Comparison of ENCODE assay signal across 31 cellular contexts in the genomic region with DNA sequence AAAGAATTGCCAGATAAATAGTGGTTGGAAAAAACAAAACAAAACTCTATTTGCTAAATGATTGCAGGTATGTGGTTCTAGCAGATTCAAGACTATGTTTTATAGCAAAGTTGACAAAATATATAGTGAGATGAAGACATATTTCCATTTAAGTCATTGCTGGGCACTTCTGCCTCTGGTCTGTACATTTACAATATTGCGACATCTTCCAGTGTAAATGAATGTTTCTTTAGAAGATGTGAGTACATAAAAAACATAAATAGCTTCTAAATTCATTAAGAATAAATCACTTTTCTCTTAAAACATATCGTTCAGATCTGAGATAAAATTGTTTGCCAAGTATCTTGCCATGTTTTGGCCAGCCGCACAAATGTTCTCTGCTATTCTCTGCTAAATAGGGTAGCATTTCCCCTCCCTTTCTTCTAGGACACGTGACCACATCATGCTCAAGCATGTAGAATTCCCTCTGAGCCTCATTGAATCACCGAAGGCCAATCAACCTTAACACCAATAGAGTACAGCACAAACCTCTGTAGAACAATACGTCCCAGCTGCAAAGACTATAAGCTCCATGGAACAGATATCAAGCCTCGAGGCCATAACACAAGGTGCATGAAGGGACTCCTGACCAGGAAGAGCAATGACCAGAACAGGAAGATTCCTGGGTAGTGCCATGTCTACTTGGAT.
"Had no signal": no experiment of that assay in that cellular context is flagged by ENCODE, and none has a peak within 500 bp of the region (broad histone marks: within the 10 kb centered on the region; RNA-seq: fewer than 3 reads in every experiment).

No MANE protein-coding gene starts in this region.

- H3K27ac Mint-ChIP-seq: activated CD4-positive, alpha-beta memory T cell treated with anti-CD3 and anti-CD28 coated beads, Interleukin-2, amount 10 ng/mL, durations not matched to agents 7 days and 5 days; activated CD4-positive, alpha-beta T cell treated with anti-CD3 and anti-CD28 coated beads, Interleukin-2, amount 10 ng/mL, durations not matched to agents 7 days and 5 days; activated T-cell treated with anti-CD3 and anti-CD28 coated beads, Interleukin-2, amount 50 U/mL, for 24 hours; activated T-helper 17 cell treated with anti-CD3 and anti-CD28 coated beads, Interleukin-2, amount 50 U/mL, for 72 hours; mesothelial cell of epicardium; naive thymus-derived CD4-positive, alpha-beta T cell; stimulated activated naive B cell treated with anti-CD40 and anti-IgM and Interleukin-4, amounts not matched to agents 10 μg/mL and 1 μg/mL and 100 μg/mL, for 72 hours; T-helper 1 cell treated with Interleukin-12 subunit alpha and Interleukin-12 subunit beta and Interleukin-4 antibody, amounts not matched to agents 30 μg/mL and 1 μg/mL, for 36 hours had no signal

- H3K4me3 ChIP-seq: gastroesophageal sphincter, hepatocyte, ovary, psoas muscle, right atrium auricular region, stomach, thyroid gland, upper lobe of left lung, vagina had no signal

- H3K9me3 ChIP-seq: gastroesophageal sphincter, ovary, psoas muscle, right atrium auricular region, stomach, thyroid gland, upper lobe of left lung, vagina had no signal

- H3K36me3 Mint-ChIP-seq: mesothelial cell of epicardium; naive thymus-derived CD4-positive, alpha-beta T cell; stimulated activated naive B cell treated with anti-CD40 and anti-IgM and Interleukin-4, amounts not matched to agents 10 μg/mL and 1 μg/mL and 100 μg/mL, for 72 hours had no signal

- H3K4me1 ChIP-seq: gastroesophageal sphincter, psoas muscle, right atrium auricular region, stomach, upper lobe of left lung had no signal

- H3K27ac ChIP-seq: gastroesophageal sphincter, hepatocyte, ovary, psoas muscle, right atrium auricular region, stomach, thyroid gland, upper lobe of left lung, vagina, WERI-Rb-1 had no signal

- H3K9me3 Mint-ChIP-seq: activated CD4-positive, alpha-beta memory T cell treated with anti-CD3 and anti-CD28 coated beads, Interleukin-2, amount 10 ng/mL, durations not matched to agents 7 days and 5 days; activated CD4-positive, alpha-beta T cell treated with anti-CD3 and anti-CD28 coated beads, Interleukin-2, amount 10 ng/mL, durations not matched to agents 7 days and 5 days; activated T-cell treated with anti-CD3 and anti-CD28 coated beads, Interleukin-2, amount 50 U/mL, for 24 hours; activated T-helper 17 cell treated with anti-CD3 and anti-CD28 coated beads, Interleukin-2, amount 50 U/mL, for 72 hours; central memory CD8-positive, alpha-beta T cell; mesothelial cell of epicardium; stimulated activated naive B cell treated with anti-CD40 and anti-IgM and Interleukin-4, amounts not matched to agents 10 μg/mL and 1 μg/mL and 100 μg/mL, for 72 hours; T-helper 1 cell treated with Interleukin-12 subunit alpha and Interleukin-12 subunit beta and Interleukin-4 antibody, amounts not matched to agents 30 μg/mL and 1 μg/mL, for 36 hours had no signal

- DNase-seq: activated CD4-positive, alpha-beta memory T cell treated with anti-CD3 and anti-CD28 coated beads, Interleukin-2, amount 10 ng/mL, durations not matched to agents 7 days and 5 days; activated CD4-positive, alpha-beta T cell treated with anti-CD3 and anti-CD28 coated beads, Interleukin-2, amount 10 ng/mL, durations not matched to agents 7 days and 5 days; activated CD4-positive, CD25-positive, alpha-beta regulatory T cell treated with anti-CD3 and anti-CD28 coated beads, Interleukin-2, amount 50 U/mL, for 72 hours; activated CD8-positive, alpha-beta memory T cell treated with anti-CD3 and anti-CD28 coated beads, Interleukin-2, amount 50 U/mL, for 48 hours; activated gamma-delta T cell treated with Interleukin-2 at 50 U/mL for 16 hours; activated naive CD4-positive, alpha-beta T cell treated with anti-CD3 and anti-CD28 coated beads, Interleukin-2, amount 50 U/mL, for 16 hours; activated T-cell treated with anti-CD3 and anti-CD28 coated beads, Interleukin-2, amount 50 U/mL, for 24 hours; amygdala; dermis blood vessel endothelial cell; effector CD4-positive, alpha-beta T cell; kidney; left colon; naive thymus-derived CD4-positive, alpha-beta T cell; ovary; psoas muscle; stimulated activated CD4-positive, alpha-beta T cell treated with anti-CD3 and anti-CD28 coated beads, Interleukin-15, amount 100 ng/mL, for 24 hours; stimulated activated CD4-positive, alpha-beta T cell treated with anti-CD3 and anti-CD28 coated beads, Interleukin-2, amount 100 ng/mL, for 24 hours; stimulated activated naive B cell treated with anti-CD40 and anti-IgM and Interleukin-4, amounts not matched to agents 10 μg/mL and 1 μg/mL and 100 μg/mL, for 72 hours; stomach; T1000; thyroid gland; upper lobe of left lung; WERI-Rb-1 had no signal

- H3K27me3 ChIP-seq: hepatocyte, ovary, right atrium auricular region, thyroid gland, upper lobe of left lung, vagina had no signal

- H3K4me3 Mint-ChIP-seq: activated CD4-positive, alpha-beta memory T cell treated with anti-CD3 and anti-CD28 coated beads, Interleukin-2, amount 10 ng/mL, durations not matched to agents 7 days and 5 days; activated CD4-positive, alpha-beta T cell treated with anti-CD3 and anti-CD28 coated beads, Interleukin-2, amount 10 ng/mL, durations not matched to agents 7 days and 5 days; activated T-cell treated with anti-CD3 and anti-CD28 coated beads, Interleukin-2, amount 50 U/mL, for 24 hours; activated T-helper 17 cell treated with anti-CD3 and anti-CD28 coated beads, Interleukin-2, amount 50 U/mL, for 72 hours; central memory CD8-positive, alpha-beta T cell; mesothelial cell of epicardium; naive thymus-derived CD4-positive, alpha-beta T cell; stimulated activated naive B cell treated with anti-CD40 and anti-IgM and Interleukin-4, amounts not matched to agents 10 μg/mL and 1 μg/mL and 100 μg/mL, for 72 hours; T-helper 1 cell treated with Interleukin-12 subunit alpha and Interleukin-12 subunit beta and Interleukin-4 antibody, amounts not matched to agents 30 μg/mL and 1 μg/mL, for 36 hours had no signal

- H3K36me3 ChIP-seq: gastroesophageal sphincter, ovary, right atrium auricular region, stomach, thyroid gland, upper lobe of left lung, vagina, WERI-Rb-1 had no signal

- H3K4me1 Mint-ChIP-seq: central memory CD8-positive, alpha-beta T cell had no signal

- ATAC-seq: activated T-helper 17 cell treated with anti-CD3 and anti-CD28 coated beads, Interleukin-2, amount 50 U/mL, for 72 hours; gastroesophageal sphincter; left colon; naive thymus-derived CD4-positive, alpha-beta T cell; psoas muscle; stimulated activated naive B cell treated with anti-CD40 and anti-IgM and Interleukin-4, amounts not matched to agents 10 μg/mL and 1 μg/mL and 100 μg/mL, for 72 hours had no signal
